Comparison of ENCODE assay signal across 7 cellular contexts in the genomic region with DNA sequence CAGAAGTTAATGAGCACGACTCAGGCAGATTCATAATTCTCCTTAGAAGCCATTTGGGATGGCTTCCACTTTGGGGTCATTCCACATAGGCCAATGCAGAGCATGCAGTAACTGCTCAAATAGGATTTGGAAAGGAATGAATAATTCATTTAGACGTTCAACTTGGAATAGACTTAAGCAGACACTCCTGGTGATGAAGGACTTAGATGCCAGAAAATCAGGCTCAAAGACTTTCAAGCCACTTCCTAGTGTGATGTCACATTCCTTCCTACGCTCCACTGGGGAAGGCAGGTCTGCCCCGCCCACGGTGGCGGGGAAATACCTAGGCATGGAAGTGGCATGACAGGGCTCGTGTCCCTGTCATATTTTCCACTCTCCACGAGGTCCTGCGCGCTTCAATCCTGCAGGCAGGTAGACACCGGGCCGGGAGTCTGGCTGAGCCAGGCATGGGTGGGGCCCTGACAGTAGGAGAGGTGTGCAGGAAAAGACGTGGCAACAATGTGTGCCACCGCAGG. TPM values are rescaled to one million over a fixed set of nuclear protein-coding genes. Genes with fewer than 3 reads are reported as not detected.
DNase-seq lines count a peak whose midpoint lies in the region; ATAC-seq and TF ChIP-seq lines count a peak whose summit lies in the region.

A gene (plus strand): TSS at position 348 of the 515 bp plus-strand sequence. CDS start 845 bp downstream, outside the sequence.

- H3K4me1 ChIP-seq in mesodermal cell (ENCODE audit: control insufficient read depth, insufficient read depth, low read length, poor library complexity, severe bottlenecking) (no peaks in the 10 kb centered on the region), stomach (peaks cover 6 to 27% (median 16%) of the 10 kb centered on the region in 4 donors)

- no peak for DNase-seq in chondrocyte (ENCODE audit: low spot score)
- DNase-seq in stomach: peak; percentile 57
- no peak for DNase-seq in cerebellar nuclear complex (lab: John Stamatoyannopoulos, UW)

- no peak for TF ChIP-seq EP300 in stomach (IDR thresholded peaks at IDR 0.05)

- intact Hi-C loops in stomach (cut with DNase I; ENCODE audit: low total_unique reads): loop anchor here (10.0 kb wide), 1 partner anchor 48 kb away; no protein-coding TSS in a partner anchor

- H3K4me3 ChIP-seq in WI38 (ENCODE audit: low read depth, low read length) (peak within 1 kb of the TSS; percentile 44), mesodermal cell (ENCODE audit: extremely low read depth, insufficient read depth, low read length, poor library complexity, severe bottlenecking) (peak within 1 kb of the TSS; percentile 28), stomach (peak within 1 kb of the TSS; percentile 53 to 56 (median 55))

- ATAC-seq in GM19455 (IDR thresholded peaks at IDR 0.05; ENCODE audit: unreplicated experiment) (no peak), HG02759 (IDR thresholded peaks at IDR 0.05; ENCODE audit: unreplicated experiment) (no peak)

- H3K9me3 Mint-ChIP-seq in chondrocyte (ENCODE audit: low read depth): no peaks in the 10 kb centered on the region

- H3K36me3 Mint-ChIP-seq in chondrocyte (ENCODE audit: low read depth): no peaks in the 10 kb centered on the region

- no peak within 1 kb of the TSS for H3K27ac Mint-ChIP-seq in chondrocyte (ENCODE audit: unreplicated experiment)

- H3K27me3 ChIP-seq in stomach: no peaks in the 10 kb centered on the region

- H3K27me3 Mint-ChIP-seq in chondrocyte (ENCODE audit: low read depth): peaks cover 3% of the 10 kb centered on the region

- TF ChIP-seq POLR2A in stomach (IDR thresholded peaks at IDR 0.05): no peak

- 67 to 77% methylated on average over 11 to 14 of the region's 14 CpGs for WGBS in mesodermal cell (ENCODE audit: insufficient coverage in 2 of 2), 2 experiments
- 26 to 57% (median 41%) methylated on average over 13 to 14 of the region's 14 CpGs for WGBS in stomach, 5 donors

- H3K36me3 ChIP-seq in mesodermal cell (ENCODE audit: control insufficient read depth, insufficient read depth, low read length) (no peaks in the 10 kb centered on the region), stomach (no peaks in the 10 kb centered on the region)

- peak within 1 kb of the TSS; percentile 78 for H3K4me3 Mint-ChIP-seq in chondrocyte (ENCODE audit: unreplicated experiment)

- TF ChIP-seq CTCF in WI38 (IDR thresholded peaks at IDR 0.05; ENCODE audit: low read depth, low read length) (no peak), chondrocyte (IDR thresholded peaks at IDR 0.05) (no peak), stomach (IDR thresholded peaks at IDR 0.05) (no peak)

- H3K27ac ChIP-seq in mesodermal cell (ENCODE audit: low read depth, low read length, severe bottlenecking): no peak within 1 kb of the TSS
- H3K27ac ChIP-seq in stomach: peak within 1 kb of the TSS; percentile 34 to 82 (median 62)

- H3K9me3 ChIP-seq in mesodermal cell (ENCODE audit: control insufficient read depth, low read length) (no peaks in the 10 kb centered on the region), stomach (no peaks in the 10 kb centered on the region)

- H3K4me1 Mint-ChIP-seq in chondrocyte (ENCODE audit: low read depth): peaks cover 8% of the 10 kb centered on the region

RNA-seq across cellular contexts. Expression of the gene that starts here (rescaled TPM):
- total RNA-seq in chondrocyte (0.07 to 0.46 TPM in 2 of 3 replicates, not detected in the other), stomach (1 to 10 TPM in 3 of 5 donors, not detected in 2; 2.2 to 4.3 (median 2.9) TPM)
- polyA plus RNA-seq in mesodermal cell (2013, experiment 1 of 2): not detected
- polyA plus RNA-seq in mesodermal cell (2013, experiment 2 of 2): not detected
- polyA plus RNA-seq in stomach: 1 to 10 TPM in 2 of 3 donors, under 1 TPM in 1; 0.61 to 2.6 (median 1.2) TPM
